ENCODE assay signal across 26 cellular contexts in genomic region chrX:6029014-6029413, GRCh38.
"Had no signal": no experiment of that assay in that cellular context is flagged by ENCODE, and none has a peak within 500 bp of the region (broad histone marks: within the 10 kb centered on the region; RNA-seq: fewer than 3 reads in every experiment).

No MANE protein-coding gene starts in this region.

- H3K36me3 ChIP-seq: adrenal gland, breast epithelium had no signal

- H3K9me3 Mint-ChIP-seq: activated CD4-positive, alpha-beta memory T cell treated with anti-CD3 and anti-CD28 coated beads, Interleukin-2, amount 10 ng/mL, durations not matched to agents 7 days and 5 days; activated naive CD8-positive, alpha-beta T cell treated with anti-CD3 and anti-CD28 coated beads, Interleukin-2, amount 10 ng/mL, durations not matched to agents 7 days and 5 days; activated T-cell treated with anti-CD3 and anti-CD28 coated beads, Interleukin-2, amount 50 U/mL, for 72 hours; activated T-helper 2 cell treated with anti-CD3 and anti-CD28 coated beads, Interferon-gamma antibody, Interleukin-2, Interleukin-4, amounts not matched to agents 10 μg/mL and 5 μg/mL and 100 μg/mL, durations not matched to agents 14 hours and 24 hours and 36 hours; T-cell had no signal

- H3K4me3 ChIP-seq: adrenal gland, breast epithelium, coronary artery, SK-N-MC had no signal

- H3K4me1 Mint-ChIP-seq: activated CD4-positive, alpha-beta memory T cell treated with anti-CD3 and anti-CD28 coated beads, Interleukin-2, amount 10 ng/mL, durations not matched to agents 7 days and 5 days; activated CD4-positive, alpha-beta T cell treated with anti-CD3 and anti-CD28 coated beads for 36 hours; activated naive CD8-positive, alpha-beta T cell treated with anti-CD3 and anti-CD28 coated beads, Interleukin-2, amount 10 ng/mL, durations not matched to agents 7 days and 5 days; T-cell had no signal

- H3K36me3 Mint-ChIP-seq: activated naive CD8-positive, alpha-beta T cell treated with anti-CD3 and anti-CD28 coated beads, Interleukin-2, amount 10 ng/mL, durations not matched to agents 7 days and 5 days; T-cell had no signal

- H3K27me3 Mint-ChIP-seq: activated CD4-positive, alpha-beta memory T cell treated with anti-CD3 and anti-CD28 coated beads, Interleukin-2, amount 10 ng/mL, durations not matched to agents 7 days and 5 days; activated CD4-positive, alpha-beta T cell treated with anti-CD3 and anti-CD28 coated beads for 36 hours; activated naive CD8-positive, alpha-beta T cell treated with anti-CD3 and anti-CD28 coated beads, Interleukin-2, amount 10 ng/mL, durations not matched to agents 7 days and 5 days had no signal

- H3K27me3 ChIP-seq: adrenal gland, breast epithelium had no signal

- H3K27ac Mint-ChIP-seq: activated CD4-positive, alpha-beta memory T cell treated with anti-CD3 and anti-CD28 coated beads, Interleukin-2, amount 10 ng/mL, durations not matched to agents 7 days and 5 days; activated CD4-positive, alpha-beta T cell treated with anti-CD3 and anti-CD28 coated beads for 36 hours; activated naive CD8-positive, alpha-beta T cell treated with anti-CD3 and anti-CD28 coated beads, Interleukin-2, amount 10 ng/mL, durations not matched to agents 7 days and 5 days; activated T-cell treated with anti-CD3 and anti-CD28 coated beads, Interleukin-2, amount 50 U/mL, for 72 hours; activated T-helper 2 cell treated with anti-CD3 and anti-CD28 coated beads, Interferon-gamma antibody, Interleukin-2, Interleukin-4, amounts not matched to agents 10 μg/mL and 5 μg/mL and 100 μg/mL, durations not matched to agents 14 hours and 24 hours and 36 hours; T-cell had no signal

- H3K4me3 Mint-ChIP-seq: activated CD4-positive, alpha-beta memory T cell treated with anti-CD3 and anti-CD28 coated beads, Interleukin-2, amount 10 ng/mL, durations not matched to agents 7 days and 5 days; activated CD4-positive, alpha-beta T cell treated with anti-CD3 and anti-CD28 coated beads for 36 hours; activated naive CD8-positive, alpha-beta T cell treated with anti-CD3 and anti-CD28 coated beads, Interleukin-2, amount 10 ng/mL, durations not matched to agents 7 days and 5 days; activated T-cell treated with anti-CD3 and anti-CD28 coated beads, Interleukin-2, amount 50 U/mL, for 72 hours; T-cell had no signal

- DNase-seq: activated CD4-positive, alpha-beta memory T cell treated with anti-CD3 and anti-CD28 coated beads, Interleukin-2, amount 10 ng/mL, durations not matched to agents 7 days and 5 days; activated CD4-positive, alpha-beta T cell treated with anti-CD3 and anti-CD28 coated beads for 36 hours; activated CD4-positive, alpha-beta T cell treated with anti-CD3 and anti-CD28 coated beads, Interleukin-2, amount 50 U/mL, for 1 hour; activated gamma-delta T cell treated with Interleukin-2 at 50 U/mL for 16 hours; activated naive CD4-positive, alpha-beta T cell treated with anti-CD3 and anti-CD28 coated beads, Interleukin-2, amount 50 U/mL, for 16 hours; activated naive CD8-positive, alpha-beta T cell treated with anti-CD3 and anti-CD28 coated beads, Interleukin-2, amount 10 ng/mL, durations not matched to agents 7 days and 5 days; activated T-cell treated with anti-CD3 and anti-CD28 coated beads for 4 hours; activated T-cell treated with anti-CD3 and anti-CD28 coated beads, Interleukin-2, amount 50 U/mL, for 72 hours; adrenal gland; anterior cingulate cortex; central memory CD4-positive, alpha-beta T cell; Kasumi-1; NCI-H146; NCI-H187 treated with DMSO at 0.1 percent for 48 hours; NCI-H2081 treated with DMSO at 0.1 percent for 48 hours; NCI-H345; NCI-H524 treated with DMSO at 0.1 percent for 48 hours; NCI-H82; RPMI8226; T-cell; T-helper 2 cell; T1000 had no signal
